In the genomic region with DNA sequence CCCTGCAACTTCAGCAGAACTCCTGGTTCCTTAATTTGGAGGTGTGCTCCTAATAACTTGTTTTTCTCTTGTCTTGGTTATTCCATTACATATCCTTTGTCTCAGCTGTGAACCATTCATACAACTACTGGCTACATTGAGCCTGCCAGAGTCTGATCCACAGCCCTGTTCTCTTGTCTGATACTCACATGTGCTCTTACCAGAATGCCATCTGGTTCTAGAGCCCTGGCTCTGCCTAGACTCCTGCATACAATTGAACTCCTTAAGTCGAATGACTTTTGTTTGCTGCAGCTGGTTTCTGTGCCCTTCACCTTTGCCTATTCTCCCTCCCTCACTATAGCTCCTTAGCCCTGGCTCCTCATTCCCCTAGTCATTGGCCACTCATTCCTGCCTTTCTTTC, we compare ENCODE assay signal across 36 cellular contexts.
"Had no signal": no experiment of that assay in that cellular context is flagged by ENCODE, and none has a peak within 500 bp of the region (broad histone marks: within the 10 kb centered on the region; RNA-seq: fewer than 3 reads in every experiment).

No MANE protein-coding gene starts in this region.

- H3K27ac ChIP-seq: adrenal gland, body of pancreas, brain microvascular endothelial cell, breast epithelium, cardiac muscle cell, VCaP had no signal

- FAIRE-seq: astrocyte, TTC549 had no signal

- ATAC-seq: activated CD8-positive, alpha-beta T cell treated with anti-CD3 and anti-CD28 coated beads for 36 hours; activated naive CD4-positive, alpha-beta T cell treated with anti-CD3 and anti-CD28 coated beads, Interleukin-2, amount 50 U/mL, for 72 hours; activated T-cell treated with anti-CD3 and anti-CD28 coated beads, Interleukin-2, amount 50 U/mL, for 4 hours; activated T-cell treated with anti-CD3 and anti-CD28 coated beads, Interleukin-2, amount 50 U/mL, for 72 hours; activated T-helper 17 cell treated with anti-CD3 and anti-CD28 coated beads, Interleukin-2, amount 50 U/mL, for 72 hours; body of pancreas had no signal

- H3K36me3 ChIP-seq: adrenal gland, brain microvascular endothelial cell, breast epithelium, cardiac muscle cell had no signal

- H3K9me3 ChIP-seq: adrenal gland, body of pancreas, breast epithelium had no signal

- DNase-seq: activated B cell treated with CpG ODN at 0.5 μM for 24 hours; activated CD4-positive, alpha-beta memory T cell treated with anti-CD3 and anti-CD28 coated beads for 36 hours; activated CD4-positive, alpha-beta T cell treated with anti-CD3 and anti-CD28 coated beads for 4 hours; activated CD4-positive, alpha-beta T cell treated with anti-CD3 and anti-CD28 coated beads, Interleukin-2, amount 10 ng/mL, durations not matched to agents 24 days and 14 days; activated CD4-positive, alpha-beta T cell treated with anti-CD3 and anti-CD28 coated beads, Interleukin-2, amount 50 U/mL, for 1 hour; activated CD4-positive, alpha-beta T cell treated with anti-CD3 and anti-CD28 coated beads, Interleukin-2, amount 50 U/mL, for 4 hours; activated CD4-positive, CD25-positive, alpha-beta regulatory T cell treated with anti-CD3 and anti-CD28 coated beads, Interleukin-2, amount 50 U/mL, for 72 hours; activated CD8-positive, alpha-beta memory T cell treated with anti-CD3 and anti-CD28 coated beads, Interleukin-2, amount 50 U/mL, for 4 hours; activated CD8-positive, alpha-beta T cell treated with anti-CD3 and anti-CD28 coated beads for 36 hours; activated effector memory CD4-positive, alpha-beta T cell treated with anti-CD3 and anti-CD28 coated beads, Interleukin-2, amount 50 U/mL, for 16 hours; activated gamma-delta T cell treated with Interleukin-2 at 50 U/mL for 16 hours; activated naive CD4-positive, alpha-beta T cell; activated naive CD4-positive, alpha-beta T cell treated with anti-CD3 and anti-CD28 coated beads for 36 hours; activated naive CD4-positive, alpha-beta T cell treated with anti-CD3 and anti-CD28 coated beads, Interleukin-2, amount 50 U/mL, for 16 hours; activated naive CD8-positive, alpha-beta T cell treated with anti-CD3 and anti-CD28 coated beads for 36 hours; activated T-cell treated with anti-CD3 and anti-CD28 coated beads for 4 hours; activated T-cell treated with anti-CD3 and anti-CD28 coated beads, Interleukin-2, amount 50 U/mL, for 1 hour; activated T-cell treated with anti-CD3 and anti-CD28 coated beads, Interleukin-2, amount 50 U/mL, for 4 hours; activated T-cell treated with anti-CD3 and anti-CD28 coated beads, Interleukin-2, amount 50 U/mL, for 72 hours; adrenal gland; amniotic stem cell; aorta; body of pancreas; brain microvascular endothelial cell; caudate nucleus; cerebellar nuclear complex; T-helper 1 cell; T-helper 2 cell; T-helper 9 cell had no signal

- H3K4me1 ChIP-seq: adrenal gland, body of pancreas, breast epithelium had no signal

- H3K4me3 ChIP-seq: adrenal gland, body of pancreas, breast epithelium, cardiac muscle cell had no signal

- H3K27me3 ChIP-seq: adrenal gland, body of pancreas, brain microvascular endothelial cell, breast epithelium, cardiac muscle cell had no signal
